ENCODE assay signal across 15 cellular contexts in the genomic region with DNA sequence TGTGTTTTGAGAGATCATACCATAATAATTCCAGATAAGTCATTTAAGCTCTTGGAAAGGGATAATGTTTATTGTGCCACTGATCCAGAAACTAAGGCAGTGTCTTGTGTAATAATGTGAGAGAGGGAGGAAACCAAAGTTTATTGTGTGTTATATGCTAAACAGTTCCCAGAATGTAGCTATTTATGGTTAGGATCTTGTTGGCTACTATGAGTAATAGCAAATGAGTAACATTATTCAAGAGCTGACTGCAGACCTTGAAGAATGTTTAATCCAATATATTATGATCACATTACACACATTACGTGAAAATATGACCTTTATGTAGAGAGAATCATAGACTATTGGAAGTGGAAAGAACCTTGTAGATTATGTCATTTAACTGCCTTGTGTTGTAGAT.
DNase-seq lines count a peak whose midpoint lies in the region; ATAC-seq, FAIRE-seq and TF ChIP-seq lines count a peak whose summit lies in the region.
"Had no signal": no experiment of that assay in that cellular context is flagged by ENCODE, and none has a peak within 500 bp of the region (broad histone marks: within the 10 kb centered on the region; RNA-seq: fewer than 3 reads in every experiment).

No MANE protein-coding gene starts in this region.

- H3K9me3 ChIP-seq in H1 (ENCODE audit: insufficient read depth in 2 of 2, low read depth in 1 of 2, low read length in 1 of 2) = no peaks in the 10 kb centered on the region

- no peak overlapping the region for H3K4me2 ChIP-seq in H1 (ENCODE audit: insufficient read depth in 1 of 2, low read depth in 2 of 2, low read length in 2 of 2)

- no peak overlapping the region for H2AFZ ChIP-seq in H1 (ENCODE audit: low read length)

- DNase-seq in COLO829 (ENCODE audit: low spot score) (peak; percentile 13), NCI-H460 (ENCODE audit: extremely low read depth, low read depth) (peak; percentile 6), H1 (ENCODE audit: low read depth in 1 of 2, low spot score in 2 of 2) (no peak), myocyte (ENCODE audit: low read depth) (peak; percentile 46), DMS 273 treated with DMSO at 0.1 percent for 48 hours (lab: John Stamatoyannopoulos, UW) (no peak), immature natural killer cell (no peak)
- no peak for DNase-seq in activated CD8-positive, alpha-beta memory T cell treated with anti-CD3 and anti-CD28 coated beads, Interleukin-2, amount 10 ng/mL, durations not matched to agents 7 days and 5 days
- no peak for DNase-seq in activated CD4-positive, alpha-beta memory T cell treated with anti-CD3 and anti-CD28 coated beads, Interleukin-2, amount 10 ng/mL, durations not matched to agents 7 days and 5 days
- DNase-seq: activated CD4-positive, alpha-beta T cell treated with anti-CD3 and anti-CD28 coated beads, Interleukin-2, amount 10 ng/mL, durations not matched to agents 24 days and 14 days; CD4-positive, alpha-beta T cell; cortex of kidney; head of caudate nucleus; NCI-H1417 treated with DMSO at 0.1 percent for 48 hours; occipital lobe had no signal

- no peak overlapping the region for H3K27ac ChIP-seq in H1 (ENCODE audit: low read depth, low read length)

- no peak overlapping the region for H2BK5ac ChIP-seq in H1 (ENCODE audit: low read depth, low read length)

- H2AK5ac ChIP-seq in H1 (ENCODE audit: low read depth, low read length) = no peak overlapping the region

- POLR2A ChIA-PET in H1 (lab: Charles Lee; ENCODE audit: partially characterized antibody) = no interaction called here
- POLR2A ChIA-PET in activated CD4-positive, alpha-beta memory T cell treated with anti-CD3 and anti-CD28 coated beads, Interleukin-2, amount 10 ng/mL, durations not matched to agents 7 days and 5 days (lab: Charles Lee) = no interaction called here

- no peak for TF ChIP-seq RAD21 in H1 (IDR thresholded peaks at IDR 0.05 in 1 of 2, conservative IDR thresholded peaks at IDR 0.05 in 1 of 2; ENCODE audit: low read depth in 2 of 2, low read length in 2 of 2)

- H3K79me1 ChIP-seq in H1 (ENCODE audit: low read depth, low read length) = no peaks in the 10 kb centered on the region

- no peaks in the 10 kb centered on the region for H3K36me3 ChIP-seq in H1 (ENCODE audit: control insufficient read depth in 2 of 4, insufficient read depth in 4 of 4, low read length in 3 of 4)

- no peak overlapping the region for H2BK15ac ChIP-seq in H1 (ENCODE audit: low read length)

- no peaks in the 10 kb centered on the region for H3K27me3 ChIP-seq in H1 (replicated peaks in 1 of 4; ENCODE audit: control insufficient read depth in 3 of 4, extremely low read depth in 1 of 4, insufficient read depth in 3 of 4, low read length in 3 of 4)

- WGBS in H1 (ENCODE audit: extremely low coverage in 1 of 2, insufficient coverage in 1 of 2, insufficient read length in 1 of 2, insufficient replicate concordance in 2 of 2, low coverage in 1 of 2, low lambda C conversion rate in 2 of 2, missing lambda C conversion rate in 1 of 2), 2 experiments = 92% methylated on average over 1 of the region's 1 CpG; no CpG with 5 or more reads in 1 of the 2 experiments

- no peak overlapping the region for H3K4me3 Mint-ChIP-seq in activated CD8-positive, alpha-beta memory T cell treated with anti-CD3 and anti-CD28 coated beads, Interleukin-2, amount 10 ng/mL, durations not matched to agents 7 days and 5 days
- H3K4me3 Mint-ChIP-seq in immature natural killer cell = no peak overlapping the region
- H3K4me3 Mint-ChIP-seq in activated CD4-positive, alpha-beta memory T cell treated with anti-CD3 and anti-CD28 coated beads, Interleukin-2, amount 10 ng/mL, durations not matched to agents 7 days and 5 days = no peak overlapping the region
- H3K4me3 Mint-ChIP-seq: activated CD4-positive, alpha-beta T cell treated with anti-CD3 and anti-CD28 coated beads, Interleukin-2, amount 10 ng/mL, durations not matched to agents 24 days and 14 days; CD4-positive, alpha-beta T cell; stimulated activated memory B cell treated with anti-CD40 and anti-IgM and Interleukin-4, amounts not matched to agents 10 μg/mL and 1 μg/mL and 100 μg/mL, for 72 hours had no signal

- no peak overlapping the region for H2BK20ac ChIP-seq in H1 (ENCODE audit: low read length)

- no peaks in the 10 kb centered on the region for H4K20me1 ChIP-seq in H1 (replicated peaks in 1 of 2; ENCODE audit: control insufficient read depth in 1 of 2, insufficient read depth in 2 of 2, low read length in 2 of 2)

- H3K27me3 Mint-ChIP-seq in activated CD8-positive, alpha-beta memory T cell treated with anti-CD3 and anti-CD28 coated beads, Interleukin-2, amount 10 ng/mL, durations not matched to agents 7 days and 5 days = no peaks in the 10 kb centered on the region
- no peaks in the 10 kb centered on the region for H3K27me3 Mint-ChIP-seq in immature natural killer cell (ENCODE audit: low read depth in 3 of 3)
- peaks cover 1% of the 10 kb centered on the region for H3K27me3 Mint-ChIP-seq in activated CD4-positive, alpha-beta memory T cell treated with anti-CD3 and anti-CD28 coated beads, Interleukin-2, amount 10 ng/mL, durations not matched to agents 7 days and 5 days
- H3K27me3 Mint-ChIP-seq: activated CD4-positive, alpha-beta T cell treated with anti-CD3 and anti-CD28 coated beads, Interleukin-2, amount 10 ng/mL, durations not matched to agents 24 days and 14 days; CD4-positive, alpha-beta T cell; stimulated activated memory B cell treated with anti-CD40 and anti-IgM and Interleukin-4, amounts not matched to agents 10 μg/mL and 1 μg/mL and 100 μg/mL, for 72 hours had no signal

- H2BK12ac ChIP-seq in H1 (ENCODE audit: low read depth, low read length) = no peak overlapping the region

- no peak overlapping the region for H3K9ac ChIP-seq in H1 (replicated peaks in 1 of 4; ENCODE audit: extremely low read depth in 1 of 4, low read depth in 3 of 4, low read length in 3 of 4)

- no peak overlapping the region for H3K27ac Mint-ChIP-seq in activated CD8-positive, alpha-beta memory T cell treated with anti-CD3 and anti-CD28 coated beads, Interleukin-2, amount 10 ng/mL, durations not matched to agents 7 days and 5 days
- H3K27ac Mint-ChIP-seq in immature natural killer cell = no peak overlapping the region
- H3K27ac Mint-ChIP-seq in activated CD4-positive, alpha-beta memory T cell treated with anti-CD3 and anti-CD28 coated beads, Interleukin-2, amount 10 ng/mL, durations not matched to agents 7 days and 5 days = no peak overlapping the region
- H3K27ac Mint-ChIP-seq: activated CD4-positive, alpha-beta T cell treated with anti-CD3 and anti-CD28 coated beads, Interleukin-2, amount 10 ng/mL, durations not matched to agents 24 days and 14 days; CD4-positive, alpha-beta T cell; stimulated activated memory B cell treated with anti-CD40 and anti-IgM and Interleukin-4, amounts not matched to agents 10 μg/mL and 1 μg/mL and 100 μg/mL, for 72 hours had no signal

- H3K18ac ChIP-seq in H1 (ENCODE audit: extremely low read depth, low read length) = no peak overlapping the region

- no peaks in the 10 kb centered on the region; a peak in 1 of 7 replicates for H3K4me1 ChIP-seq in H1 (replicated peaks in 1 of 4; ENCODE audit: control insufficient read depth in 3 of 4, insufficient read depth in 4 of 4, low read length in 3 of 4)

- no peaks in the 10 kb centered on the region for H3K4me1 Mint-ChIP-seq in activated CD8-positive, alpha-beta memory T cell treated with anti-CD3 and anti-CD28 coated beads, Interleukin-2, amount 10 ng/mL, durations not matched to agents 7 days and 5 days
- H3K4me1 Mint-ChIP-seq in immature natural killer cell = no peaks in the 10 kb centered on the region
- H3K4me1 Mint-ChIP-seq in activated CD4-positive, alpha-beta memory T cell treated with anti-CD3 and anti-CD28 coated beads, Interleukin-2, amount 10 ng/mL, durations not matched to agents 7 days and 5 days = peaks cover 2% of the 10 kb centered on the region
- H3K4me1 Mint-ChIP-seq: stimulated activated memory B cell treated with anti-CD40 and anti-IgM and Interleukin-4, amounts not matched to agents 10 μg/mL and 1 μg/mL and 100 μg/mL, for 72 hours had no signal

- H2BK120ac ChIP-seq in H1 (replicated peaks; ENCODE audit: low read depth, low read length) = no peak overlapping the region

- H4K8ac ChIP-seq in H1 (ENCODE audit: extremely low read depth, insufficient read depth, low read length) = no peak overlapping the region

- H3K23me2 ChIP-seq in H1 (ENCODE audit: low read depth, low read length) = no peaks in the 10 kb centered on the region

- H3K4me3 ChIP-seq in H1 (ENCODE audit: extremely low read depth in 1 of 4, insufficient read depth in 2 of 4, low read depth in 3 of 4, low read length in 4 of 4) = no peak overlapping the region

- peak; percentile 24 for FAIRE-seq in H1 (lab: Jason Lieb, UNC)

- H3K56ac ChIP-seq in H1 (replicated peaks; ENCODE audit: insufficient read length, low read depth, low read length) = no peak overlapping the region

- no peak for TF ChIP-seq POLR2A in H1 (IDR thresholded peaks at IDR 0.05; ENCODE audit: control extremely low read depth in 1 of 2, low read depth in 2 of 2, low read length in 2 of 2)

- CTCF ChIA-PET in H1 (lab: Charles Lee; ENCODE audit: partially characterized antibody) = interaction anchor here (0.6 to 1.0 kb wide), 2 partner anchors 9 to 721 kb away, joined by 3 read pairs; no protein-coding TSS in a partner anchor
- CTCF ChIA-PET in activated CD8-positive, alpha-beta memory T cell treated with anti-CD3 and anti-CD28 coated beads, Interleukin-2, amount 10 ng/mL, durations not matched to agents 7 days and 5 days (lab: Charles Lee) = interaction anchor here (0.6 kb wide), 1 partner anchor 1225 kb away, joined by 3 read pairs; no protein-coding TSS in a partner anchor
- CTCF ChIA-PET in activated CD4-positive, alpha-beta memory T cell treated with anti-CD3 and anti-CD28 coated beads, Interleukin-2, amount 10 ng/mL, durations not matched to agents 7 days and 5 days (lab: Charles Lee) = no interaction called here

- H4K5ac ChIP-seq in H1 (ENCODE audit: insufficient read length, low read depth, low read length) = no peak overlapping the region

- TF ChIP-seq EP300 in H1 (IDR thresholded peaks at IDR 0.05; ENCODE audit: borderline replicate concordance in 1 of 2, low read depth in 2 of 2, low read length in 2 of 2) = no peak

- no peak overlapping the region for H3K14ac ChIP-seq in H1 (ENCODE audit: insufficient read length)

- H3K9me3 Mint-ChIP-seq in activated CD8-positive, alpha-beta memory T cell treated with anti-CD3 and anti-CD28 coated beads, Interleukin-2, amount 10 ng/mL, durations not matched to agents 7 days and 5 days (ENCODE audit: low read depth) = no peaks in the 10 kb centered on the region
- peaks cover 0 to 3% (median 0%) of the 10 kb centered on the region in 6 donors for H3K9me3 Mint-ChIP-seq in immature natural killer cell
- H3K9me3 Mint-ChIP-seq in activated CD4-positive, alpha-beta memory T cell treated with anti-CD3 and anti-CD28 coated beads, Interleukin-2, amount 10 ng/mL, durations not matched to agents 7 days and 5 days = no peaks in the 10 kb centered on the region
- H3K9me3 Mint-ChIP-seq: activated CD4-positive, alpha-beta T cell treated with anti-CD3 and anti-CD28 coated beads, Interleukin-2, amount 10 ng/mL, durations not matched to agents 24 days and 14 days had no signal

- no peak for TF ChIP-seq CTCF in H1 (IDR thresholded peaks at IDR 0.05; ENCODE audit: control extremely low read depth in 1 of 3, insufficient read depth in 1 of 3, low read depth in 1 of 3, low read length in 3 of 3)

- H3K36me3 Mint-ChIP-seq in activated CD8-positive, alpha-beta memory T cell treated with anti-CD3 and anti-CD28 coated beads, Interleukin-2, amount 10 ng/mL, durations not matched to agents 7 days and 5 days = no peaks in the 10 kb centered on the region
- H3K36me3 Mint-ChIP-seq in immature natural killer cell = peaks cover 0 to 10% (median under 1%) of the 10 kb centered on the region in 3 donors
- H3K36me3 Mint-ChIP-seq in activated CD4-positive, alpha-beta memory T cell treated with anti-CD3 and anti-CD28 coated beads, Interleukin-2, amount 10 ng/mL, durations not matched to agents 7 days and 5 days (ENCODE audit: low read depth) = no peaks in the 10 kb centered on the region

- no peak for ATAC-seq in activated CD8-positive, alpha-beta memory T cell treated with anti-CD3 and anti-CD28 coated beads, Interleukin-2, amount 10 ng/mL, durations not matched to agents 7 days and 5 days
- ATAC-seq: stimulated activated memory B cell treated with anti-CD40 and anti-IgM and Interleukin-4, amounts not matched to agents 10 μg/mL and 1 μg/mL and 100 μg/mL, for 72 hours had no signal

- H3K23ac ChIP-seq in H1 (ENCODE audit: insufficient read length) = no peak overlapping the region

- H4K91ac ChIP-seq in H1 (replicated peaks; ENCODE audit: insufficient read length, low read length) = no peak overlapping the region

- H3K4ac ChIP-seq in H1 (replicated peaks; ENCODE audit: insufficient read length, low read depth, low read length) = no peak overlapping the region

- no peaks in the 10 kb centered on the region for H3K79me2 ChIP-seq in H1 (ENCODE audit: control insufficient read depth in 1 of 2, insufficient read depth in 2 of 2, low read length in 2 of 2)

Comparison
In these comparisons a context has a peak if more than half of its experiments do, and no peak if none do; other contexts are left out.
1. DNase-seq: peak in COLO829 (single experiment), NCI-H460 (single experiment) and myocyte (single experiment); none in H1 (0 of 2), DMS 273 treated with DMSO at 0.1 percent for 48 hours (single experiment), activated CD8-positive, alpha-beta memory T cell treated with anti-CD3 and anti-CD28 coated beads, Interleukin-2, amount 10 ng/mL, durations not matched to agents 7 days and 5 days (single experiment), immature natural killer cell (0 of 3) and activated CD4-positive, alpha-beta memory T cell treated with anti-CD3 and anti-CD28 coated beads, Interleukin-2, amount 10 ng/mL, durations not matched to agents 7 days and 5 days (single experiment).